In genomic region chr6:7673063-7673536, GRCh38 we compare ENCODE assay signal across 9 cellular contexts. TPM values are rescaled to one million over a fixed set of nuclear protein-coding genes. Genes with fewer than 3 reads are reported as not detected.
A peak's percentile ranks its signal among the peaks of the same experiment; 100 is the strongest.
DNase-seq lines count a peak whose midpoint lies in the region; ATAC-seq and TF ChIP-seq lines count a peak whose summit lies in the region.
"Had no signal": no experiment of that assay in that cellular context is flagged by ENCODE, and none has a peak within 500 bp of the region (broad histone marks: within the 10 kb centered on the region; RNA-seq: fewer than 3 reads in every experiment).

No MANE protein-coding gene starts in this region.

- peak overlapping the region; percentile 79 for H3K4me2 ChIP-seq in osteoblast (ENCODE audit: insufficient read depth, low read length)

- no peak for ATAC-seq in GM19035 (IDR thresholded peaks at IDR 0.05; ENCODE audit: unreplicated experiment)
- no peak for ATAC-seq in GM18498 (IDR thresholded peaks at IDR 0.05; ENCODE audit: unreplicated experiment)

- H3K4me1 ChIP-seq in osteoblast (ENCODE audit: insufficient read depth, low read length) = peaks cover 33% of the 10 kb centered on the region

- no peaks in the 10 kb centered on the region for H3K79me2 ChIP-seq in osteoblast (ENCODE audit: insufficient read depth, low read length)

- peak; percentile 10 for TF ChIP-seq CTCF in fibroblast of mammary gland (conservative IDR thresholded peaks at IDR 0.05; ENCODE audit: control insufficient read depth, insufficient read depth, low read depth, low read length)
- no peak for TF ChIP-seq CTCF in osteoblast (IDR thresholded peaks at IDR 0.05; ENCODE audit: extremely low read depth, low read depth, low read length)

- H4K20me1 ChIP-seq in osteoblast (ENCODE audit: insufficient read depth, low read length) = no peaks in the 10 kb centered on the region

- DNase-seq in COR-L47 (lab: John Stamatoyannopoulos, UW) = peak; percentile 34
- DNase-seq in NCI-H748 treated with DMSO at 0.1 percent for 48 hours (lab: John Stamatoyannopoulos, UW) = peak; percentile 78
- peak; percentile 77 for DNase-seq in fibroblast of mammary gland (ENCODE audit: low read depth)
- peak; percentile 76 for DNase-seq in osteoblast (ENCODE audit: insufficient read length, low spot score, missing footprints)
- no peak for DNase-seq in T-helper 1 cell
- no peak for DNase-seq in caudate nucleus (lab: John Stamatoyannopoulos, UW)
- DNase-seq: activated effector memory CD4-positive, alpha-beta T cell treated with Interleukin-2 at 50 U/mL for 16 hours had no signal

- peak overlapping the region; percentile 93 for H2AFZ ChIP-seq in osteoblast (ENCODE audit: low read length)

- no peaks in the 10 kb centered on the region for H3K27me3 ChIP-seq in osteoblast (ENCODE audit: insufficient read depth, low read length)

- H3K27ac ChIP-seq in osteoblast (ENCODE audit: low read depth, low read length) (peak overlapping the region; percentile 77), caudate nucleus (ENCODE audit: low read depth, low read length) (no peak overlapping the region)

- no peaks in the 10 kb centered on the region for H3K9me3 ChIP-seq in osteoblast (ENCODE audit: low read depth, low read length)

- H3K4me3 ChIP-seq in fibroblast of mammary gland (ENCODE audit: control insufficient read depth, low read depth, low read length) (peak overlapping the region; percentile 38), osteoblast (ENCODE audit: insufficient read depth, low read length) (peak overlapping the region; percentile 55)

- no peaks in the 10 kb centered on the region for H3K36me3 ChIP-seq in osteoblast (ENCODE audit: insufficient read depth, low read length)

RNA-seq across cellular contexts. Expression of gene BMP6, which starts 52.8 kb away (rescaled TPM):
- 0.59 and 0.72 TPM in 2 replicates for total RNA-seq in osteoblast

Comparison
In these comparisons a context has a peak if more than half of its experiments do, and no peak if none do; other contexts are left out.
1. DNase-seq: peak in COR-L47 (single experiment), NCI-H748 treated with DMSO at 0.1 percent for 48 hours (single experiment), fibroblast of mammary gland (single experiment) and osteoblast (single experiment); none in T-helper 1 cell (0 of 5) and caudate nucleus (0 of 61).